In genomic region chr18:23114171-23114881, GRCh38 we compare ENCODE assay signal across 12 cellular contexts. TPM values are rescaled to one million over a fixed set of nuclear protein-coding genes. Genes with fewer than 3 reads are reported as not detected.
DNase-seq lines count a peak whose midpoint lies in the region; ATAC-seq and TF ChIP-seq lines count a peak whose summit lies in the region.
"Had no signal": no experiment of that assay in that cellular context is flagged by ENCODE, and none has a peak within 500 bp of the region (broad histone marks: within the 10 kb centered on the region; RNA-seq: fewer than 3 reads in every experiment).

No MANE protein-coding gene starts in this region.

- H3K27me3 ChIP-seq in fibroblast of lung (ENCODE audit: control insufficient read depth, insufficient read depth, low read length) (no peaks in the 10 kb centered on the region), neural cell (ENCODE audit: insufficient read depth, low read depth, low read length) (no peaks in the 10 kb centered on the region)
- H3K27me3 ChIP-seq: foreskin keratinocyte, transverse colon had no signal

- no peak for TF ChIP-seq EP300 in neural cell (conservative IDR thresholded peaks at IDR 0.05; ENCODE audit: poor library complexity, severe bottlenecking)

- H3K27ac ChIP-seq in fibroblast of lung (ENCODE audit: insufficient read depth, low read length) (peak overlapping the region; percentile 6), neural cell (ENCODE audit: low read length) (no peak overlapping the region)
- H3K27ac ChIP-seq: adrenal gland, transverse colon had no signal

- H3K9me2 ChIP-seq in neural cell (ENCODE audit: insufficient read depth, low read length) = no peaks in the 10 kb centered on the region

- ATAC-seq in GM21381 (IDR thresholded peaks at IDR 0.05; ENCODE audit: unreplicated experiment) = no peak
- ATAC-seq: foreskin keratinocyte had no signal

- H3K4me2 ChIP-seq in fibroblast of lung (ENCODE audit: extremely low read depth, insufficient read depth, low read length) (peak overlapping the region; percentile 63), neural cell (ENCODE audit: low read length) (no peak overlapping the region)

- H4K20me1 ChIP-seq in fibroblast of lung (ENCODE audit: control insufficient read depth, extremely low read depth, insufficient read depth, low read length) (no peaks in the 10 kb centered on the region), neural cell (ENCODE audit: insufficient read depth) (no peaks in the 10 kb centered on the region)

- DNase-seq in Caki2 (ENCODE audit: low read depth) (peak; percentile 81), NCI-H69 (lab: John Stamatoyannopoulos, UW) (peak; percentile 79), fibroblast of lung (ENCODE audit: low read depth in 2 of 2) (peak in 1 of 2 donors; percentile 45), NOMO-1 treated with DMSO at 0.1 percent for 48 hours (lab: John Stamatoyannopoulos, UW; ENCODE audit: unreplicated experiment) (no peak), activated gamma-delta T cell treated with Interleukin-2 at 50 U/mL for 16 hours (no peak)
- no peak for DNase-seq in stimulated activated CD4-positive, alpha-beta T cell treated with anti-CD3 and anti-CD28 coated beads, Interleukin-4, amount 100 ng/mL, for 24 hours
- DNase-seq: activated CD4-positive, alpha-beta T cell treated with anti-CD3 and anti-CD28 coated beads, Interleukin-2, amount 50 U/mL, for 1 hour; adrenal gland; foreskin keratinocyte; transverse colon had no signal

- H3K9ac ChIP-seq in fibroblast of lung (ENCODE audit: insufficient read depth, low read length) (no peak overlapping the region), neural cell (ENCODE audit: low read length) (no peak overlapping the region)

- in situ Hi-C loops in Caki2 (cut with HindIII; ENCODE audit: low pct_unique_long_range_greater_than_20kb, low sequenced_read_pairs) = no loop called here

- no peaks in the 10 kb centered on the region for H3F3A ChIP-seq in neural cell (ENCODE audit: insufficient read depth, low read length, poor library complexity, severe bottlenecking)

- no peaks in the 10 kb centered on the region for H3K36me3 ChIP-seq in fibroblast of lung (ENCODE audit: control insufficient read depth, insufficient read depth, low read length)
- no peaks in the 10 kb centered on the region for H3K36me3 ChIP-seq in neural cell (ENCODE audit: insufficient read depth, low read length)
- H3K36me3 ChIP-seq: adrenal gland, transverse colon had no signal

- H3K9me3 ChIP-seq in fibroblast of lung (ENCODE audit: control insufficient read depth, insufficient read depth, low read depth, low read length) (no peaks in the 10 kb centered on the region), neural cell (ENCODE audit: low read length) (no peaks in the 10 kb centered on the region)
- H3K9me3 ChIP-seq: adrenal gland, transverse colon had no signal

- H3K79me2 ChIP-seq in fibroblast of lung (ENCODE audit: control insufficient read depth, insufficient read depth, low read length) (no peaks in the 10 kb centered on the region), neural cell (replicated peaks; ENCODE audit: insufficient read depth, low read length) (no peaks in the 10 kb centered on the region)

- peaks cover 10% of the 10 kb centered on the region for H3K4me1 ChIP-seq in fibroblast of lung (ENCODE audit: control insufficient read depth, extremely low read depth, insufficient read depth, low read length)

- TF ChIP-seq CTCF in fibroblast of lung (conservative IDR thresholded peaks at IDR 0.05 in 1 of 2, IDR thresholded peaks at IDR 0.05 in 1 of 2; ENCODE audit: low read depth in 1 of 2, low read length in 2 of 2) (no peak), neural cell (IDR thresholded peaks at IDR 0.05; ENCODE audit: poor library complexity, severe bottlenecking) (no peak)

- H3K4me3 ChIP-seq in fibroblast of lung (replicated peaks in 1 of 4; ENCODE audit: control extremely low read depth in 1 of 4, insufficient read depth in 1 of 4, low read depth in 3 of 4, low read length in 4 of 4) (no peak overlapping the region), neural cell (ENCODE audit: low read length) (peak overlapping the region; percentile 22)
- H3K4me3 ChIP-seq: adrenal gland, transverse colon had no signal

- H2AFZ ChIP-seq in fibroblast of lung (ENCODE audit: low read length) (no peak overlapping the region), neural cell (ENCODE audit: low read depth, low read length) (no peak overlapping the region)

- no peak for TF ChIP-seq RAD21 in neural cell (conservative IDR thresholded peaks at IDR 0.05)

TF ChIP-seq in neural cell, 6 proteins besides CTCF, POLR2A, EP300 and RAD21:
- no peak for TF ChIP-seq EZH2 (IDR thresholded peaks at IDR 0.05; ENCODE audit: borderline replicate concordance, insufficient read depth, low read length, poor library complexity, severe bottlenecking)
- no peak for TF ChIP-seq REST (IDR thresholded peaks at IDR 0.05; ENCODE audit: borderline replicate concordance)
- no peak for TF ChIP-seq SMC3 (conservative IDR thresholded peaks at IDR 0.05; ENCODE audit: poor library complexity)
- TF ChIP-seq TAF1 (IDR thresholded peaks at IDR 0.05; ENCODE audit: low read depth) = no peak
- no peak for TF ChIP-seq MXI1 (conservative IDR thresholded peaks at IDR 0.05; ENCODE audit: poor library complexity, severe bottlenecking)
- TF ChIP-seq POLR2AphosphoS5 (IDR thresholded peaks at IDR 0.05) = no peak

RNA-seq across cellular contexts. Expression of gene CABLES1, which starts 21.0 kb away (rescaled TPM):
- 1.3 and 1.7 TPM in 2 replicates for total RNA-seq in Caki2 (2014; rRNA removed; shearing (Covaris generic); ENCODE audit: low replicate concordance)
- 11.4 and 15.7 TPM in 2 replicates for total RNA-seq in fibroblast of lung
- polyA plus RNA-seq in fibroblast of lung (5.1 and 9.8 TPM in 2 replicates), neural cell (1.4 and 1.8 TPM in 2 replicates)
- polyA plus RNA-seq in fibroblast of lung (2012) = 4.8 and 10.6 TPM in 2 replicates
- polyA minus RNA-seq in fibroblast of lung (ENCODE audit: low replicate concordance) (5.5 and 12.9 TPM in 2 replicates), neural cell (4.2 and 6.1 TPM in 2 replicates)

Comparison
In these comparisons a context has a peak if more than half of its experiments do, and no peak if none do; other contexts are left out.
1. DNase-seq: peak in Caki2 (single experiment) and NCI-H69 (single experiment); none in NOMO-1 treated with DMSO at 0.1 percent for 48 hours (single experiment), stimulated activated CD4-positive, alpha-beta T cell treated with anti-CD3 and anti-CD28 coated beads, Interleukin-4, amount 100 ng/mL, for 24 hours (single experiment) and activated gamma-delta T cell treated with Interleukin-2 at 50 U/mL for 16 hours (single experiment).